In genomic region chr11:46242961-46243795, GRCh38 we compare ENCODE assay signal across 8 cellular contexts. TPM values are rescaled to one million over a fixed set of nuclear protein-coding genes. Genes with fewer than 3 reads are reported as not detected.
DNase-seq lines count a peak whose midpoint lies in the region; ATAC-seq, FAIRE-seq and TF ChIP-seq lines count a peak whose summit lies in the region.

No MANE protein-coding gene starts in this region.

- ATAC-seq in A549 (peak; percentile 64 to 74), GM18858 (IDR thresholded peaks at IDR 0.05; ENCODE audit: unreplicated experiment) (peak; percentile 48), HG03108 (IDR thresholded peaks at IDR 0.05; ENCODE audit: unreplicated experiment) (peak; percentile 67)

- TF ChIP-seq CTCF in A549 (IDR thresholded peaks at IDR 0.05) (no peak), WERI-Rb-1 (IDR thresholded peaks at IDR 0.05; ENCODE audit: low read depth, low read length) (no peak), breast epithelium (IDR thresholded peaks at IDR 0.05) (peak in 1 of 3 donors; percentile 12)

- peak overlapping the region; percentile 45 for H3K4me3 ChIP-seq in A549
- H3K4me3 ChIP-seq in WERI-Rb-1 (ENCODE audit: low read depth, low read length): peak overlapping the region; percentile 40
- peak overlapping the region; percentile 33 to 63 (median 51) for H3K4me3 ChIP-seq in breast epithelium
- H3K4me3 ChIP-seq in skeletal muscle tissue (ENCODE audit: low read length in 3 of 3): peak overlapping the region; percentile 70 to 87 (median 82)

- H3K36me3 ChIP-seq in WERI-Rb-1: no peaks in the 10 kb centered on the region
- H3K36me3 ChIP-seq in breast epithelium: no peaks in the 10 kb centered on the region
- H3K36me3 ChIP-seq in skeletal muscle tissue (ENCODE audit: control insufficient read depth in 3 of 3, insufficient read depth in 3 of 3, low read length in 3 of 3): no peaks in the 10 kb centered on the region

- intact Hi-C loops in breast epithelium (cut with DNase I; ENCODE audit: low total_unique reads): no loop called here

- WGBS in A549 (ENCODE audit: missing lambda C conversion rate): 5% methylated on average over 23 of the region's 46 CpGs

- H3K27ac ChIP-seq in A549 (peak overlapping the region; percentile 95 to 99), WERI-Rb-1 (peak overlapping the region; percentile 89), breast epithelium (peak overlapping the region; percentile 74 to 82), skeletal muscle tissue (ENCODE audit: low read depth, low read length) (peak overlapping the region; percentile 75)

- TF ChIP-seq EP300 in A549 (IDR thresholded peaks at IDR 0.05): peak in 1 of 2 experiments; percentile 43; a peak in 1 of 5 replicates

- H3K9me3 ChIP-seq in A549 (no peaks in the 10 kb centered on the region), WERI-Rb-1 (ENCODE audit: severe bottlenecking) (no peaks in the 10 kb centered on the region), breast epithelium (no peaks in the 10 kb centered on the region), skeletal muscle tissue (ENCODE audit: control insufficient read depth in 3 of 3, low read length in 3 of 3) (no peaks in the 10 kb centered on the region)

- H3K9ac ChIP-seq in skeletal muscle tissue (ENCODE audit: low read depth in 1 of 3, low read length in 3 of 3): peak overlapping the region; percentile 66 to 83 (median 71)

- H3K27me3 ChIP-seq in WERI-Rb-1 (ENCODE audit: insufficient read depth, low read depth, severe bottlenecking) (peaks cover 7% of the 10 kb centered on the region), breast epithelium (no peaks in the 10 kb centered on the region), skeletal muscle tissue (ENCODE audit: control insufficient read depth in 3 of 3, insufficient read depth in 3 of 3, low read length in 3 of 3) (peaks cover 0 to 8% (median 7%) of the 10 kb centered on the region in 3 donors)

- peak overlapping the region; percentile 91 for H3K4me2 ChIP-seq in A549

- DNase-seq in A549 (ENCODE audit: low read depth in 1 of 2, low spot score in 1 of 2) (peak; percentile 90 to 94), NCI-H2171 (lab: John Stamatoyannopoulos, UW) (peak; percentile 92), WERI-Rb-1 (peak; percentile 94), breast epithelium (ENCODE audit: low spot score in 2 of 2) (peak; percentile 84 to 87), iPS-NIHi11 (ENCODE audit: low spot score) (peak; percentile 96)

- peak; percentile 75 for TF ChIP-seq POLR2A in A549 (IDR thresholded peaks at IDR 0.05; ENCODE audit: low read length)
- TF ChIP-seq POLR2A in breast epithelium (IDR thresholded peaks at IDR 0.05): peak; percentile 39

- H3K4me1 ChIP-seq in A549 (peaks cover 47% of the 10 kb centered on the region), breast epithelium (peaks cover 0 to 6% of the 10 kb centered on the region in 2 donors), skeletal muscle tissue (ENCODE audit: control insufficient read depth in 3 of 3, insufficient read depth in 3 of 3, low read length in 3 of 3) (peaks cover 25 to 31% (median 29%) of the 10 kb centered on the region in 3 donors)

- POLR2A ChIA-PET in A549 (lab: Yijun Ruan, JAX): interaction anchor here (0.5 to 2.1 kb wide), 29 partner anchors 11 to 720 kb away, joined by 3 to 32 read pairs (median 4); partner anchors contain the start of genes CHRM4, CREB3L1, CRY2 and DGKZ

- TF ChIP-seq RAD21 in A549 (conservative IDR thresholded peaks at IDR 0.05 in 1 of 2, IDR thresholded peaks at IDR 0.05 in 1 of 2): no peak; a peak in 1 of 5 replicates

- CTCF ChIA-PET in A549 (lab: Yijun Ruan, JAX): interaction anchor here (0.6 to 17.1 kb wide), 17 partner anchors 11 to 292 kb away, joined by 3 to 872 read pairs (median 4); partner anchors contain the start of genes CREB3L1 and DGKZ

- no peak for FAIRE-seq in A549 (lab: Jason Lieb, UNC)

TF ChIP-seq in A549, 52 proteins besides CTCF, POLR2A, EP300 and RAD21:
- peak; percentile 82 to 96 for TF ChIP-seq JUN (IDR thresholded peaks at IDR 0.05)
- no peak for TF ChIP-seq CBX2 (IDR thresholded peaks at IDR 0.05; ENCODE audit: borderline replicate concordance, low read depth)
- peak; percentile 51; the same call in 1 of the 2 replicates for TF ChIP-seq PHF8 (IDR thresholded peaks at IDR 0.05; ENCODE audit: borderline replicate concordance, low read depth)
- peak; percentile 59; the same call in 1 of the 2 replicates for TF ChIP-seq TP53 (CRISPR knock-in tag; IDR thresholded peaks at IDR 0.05)
- no peak for TF ChIP-seq TFCP2L1 (CRISPR knock-in tag; IDR thresholded peaks at IDR 0.05)
- TF ChIP-seq RNF2 (IDR thresholded peaks at IDR 0.05; ENCODE audit: borderline replicate concordance, low read depth): no peak
- TF ChIP-seq SMC3 (IDR thresholded peaks at IDR 0.05): 0 out of 3 replicates have a peak, but pooled peaks have one; percentile 16
- peak; percentile 1 for TF ChIP-seq E2F6 (IDR thresholded peaks at IDR 0.05; ENCODE audit: borderline replicate concordance, low read depth)
- TF ChIP-seq, protein P1, sequence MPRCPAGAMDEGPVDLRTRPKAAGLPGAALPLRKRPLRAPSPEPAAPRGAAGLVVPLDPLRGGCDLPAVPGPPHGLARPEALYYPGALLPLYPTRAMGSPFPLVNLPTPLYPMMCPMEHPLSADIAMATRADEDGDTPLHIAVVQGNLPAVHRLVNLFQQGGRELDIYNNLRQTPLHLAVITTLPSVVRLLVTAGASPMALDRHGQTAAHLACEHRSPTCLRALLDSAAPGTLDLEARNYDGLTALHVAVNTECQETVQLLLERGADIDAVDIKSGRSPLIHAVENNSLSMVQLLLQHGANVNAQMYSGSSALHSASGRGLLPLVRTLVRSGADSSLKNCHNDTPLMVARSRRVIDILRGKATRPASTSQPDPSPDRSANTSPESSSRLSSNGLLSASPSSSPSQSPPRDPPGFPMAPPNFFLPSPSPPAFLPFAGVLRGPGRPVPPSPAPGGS (IDR thresholded peaks at IDR 0.05): peak; percentile 83
- peak; percentile 69 for TF ChIP-seq MAX (IDR thresholded peaks at IDR 0.05)
- TF ChIP-seq MAZ (IDR thresholded peaks at IDR 0.05; ENCODE audit: borderline replicate concordance, low read depth, low read length): peak; percentile 16; the same call in 1 of the 2 replicates
- TF ChIP-seq CEBPB (IDR thresholded peaks at IDR 0.05): peak; percentile 94 to 96
TF ChIP-seq in A549: peak in this region for 9.

RNA-seq across cellular contexts. Expression of gene CREB3L1, which starts 34.3 kb away (rescaled TPM):
- polyA plus RNA-seq in A549 (2011; rRNA removed) (0.48 and 0.61 TPM in 2 replicates), A549 (2017; fragmentation: RNase III; extraction: RNeasy Plus Mini Kit Qiagen cat#74134 plus additional on column Dnase treatment) (2.1 to 2.7 TPM (median 2.3 TPM) in 3 replicates)
- polyA plus RNA-seq in A549 (2012; cell fraction: cytosol; rRNA removed): 0.24 and 0.45 TPM in 2 replicates
- 0.56 and 0.86 TPM in 2 replicates for polyA plus RNA-seq in A549 (2012; cell fraction: nucleus; rRNA removed)
- polyA minus RNA-seq in A549 (2011; rRNA and poly(A)+ RNA removed): 1.3 and 1.7 TPM in 2 replicates
- total RNA-seq in breast epithelium (1 to 10 TPM; 1.6 to 5.1 (median 2.0) TPM), skeletal muscle tissue (12.5 TPM)

Comparison
In these comparisons a context has a peak if more than half of its experiments do, and no peak if none do; other contexts are left out.
1. Peak in every context shown above with its lines: DNase-seq, ATAC-seq, H3K4me3 ChIP-seq and H3K27ac ChIP-seq.